ENCODE assay signal across 10 cellular contexts in genomic region chr9:129334744-129335080, GRCh38.
DNase-seq lines count a peak whose midpoint lies in the region; ATAC-seq and TF ChIP-seq lines count a peak whose summit lies in the region.
"Had no signal": no experiment of that assay in that cellular context is flagged by ENCODE, and none has a peak within 500 bp of the region (broad histone marks: within the 10 kb centered on the region; RNA-seq: fewer than 3 reads in every experiment).

No MANE protein-coding gene starts in this region.

- ATAC-seq in HCT116 = no peak
- peak; percentile 12 for ATAC-seq in left colon
- no peak for ATAC-seq in HG03571 (IDR thresholded peaks at IDR 0.05; ENCODE audit: unreplicated experiment)

- no peaks in the 10 kb centered on the region for H3K27me3 ChIP-seq in HCT116 (ENCODE audit: insufficient read depth, low read length)
- no peaks in the 10 kb centered on the region for H3K27me3 ChIP-seq in adrenal gland
- no peaks in the 10 kb centered on the region for H3K27me3 ChIP-seq in stomach

- no peaks in the 10 kb centered on the region for H4K20me1 ChIP-seq in HCT116 (ENCODE audit: insufficient read depth)

- RAD21 ChIA-PET in HCT116 (lab: Charles Lee; ENCODE audit: low non-redundant PET in 1 of 2, low total read pairs in 2 of 2, uncharacterized antibody in 2 of 2, unreplicated experiment in 2 of 2) = interaction anchor here (0.7 to 1.1 kb wide), 4 partner anchors 48 to 161 kb away, joined by 3 to 6 read pairs (median 4); no protein-coding TSS in a partner anchor

- no peak for TF ChIP-seq RAD21 in HCT116 (IDR thresholded peaks at IDR 0.05; ENCODE audit: low read depth)

- H3K79me2 ChIP-seq in HCT116 (ENCODE audit: insufficient read depth, low read length) = no peaks in the 10 kb centered on the region

- H3K27ac ChIP-seq in HCT116 (ENCODE audit: low read depth, low read length) (peak overlapping the region; percentile 100), adrenal gland (peak overlapping the region in 4 of 5 donors; percentile 76 to 96 (median 78)), stomach (peak overlapping the region; percentile 88 to 95 (median 89))

- intact Hi-C loops in HCT116 (cut with micrococcal nuclease) (loop anchor here (1.0 to 5.0 kb wide), 3 partner anchors 153 to 272 kb away; partner anchors contain the start of gene IER5L), adrenal gland (cut with DNase I) (no loop called here), left colon (cut with DNase I, micrococcal nuclease) (no loop called here), stomach (cut with DNase I; ENCODE audit: low total_unique reads) (no loop called here)

- no TSS peak for BruUV-seq in HCT116 (replicated peaks; lab: Mats Ljungman, UMichigan)

- H3K9me2 ChIP-seq in HCT116 (ENCODE audit: insufficient read depth) = no peaks in the 10 kb centered on the region

- no peak for DNase-seq in HCT116 (ENCODE audit: low read depth, low spot score)
- DNase-seq in adrenal gland = no peak
- DNase-seq in left colon = no peak
- no peak for DNase-seq in stomach
- no peak for DNase-seq in hepatic stellate cell (ENCODE audit: low spot score)
- no peak for DNase-seq in NCI-H446 (lab: John Stamatoyannopoulos, UW)
- no peak for DNase-seq in NCI-H2171 treated with DMSO at 0.1 percent for 48 hours (lab: John Stamatoyannopoulos, UW)
- DNase-seq: activated B cell treated with CpG ODN at 0.5 μM for 24 hours, NCI-H1105 had no signal

- TF ChIP-seq CTCF in HCT116 (IDR thresholded peaks at IDR 0.05 in 2 of 3, conservative IDR thresholded peaks at IDR 0.05 in 1 of 3; ENCODE audit: borderline replicate concordance in 1 of 3, insufficient read depth in 1 of 3, low read depth in 2 of 3, low read length in 2 of 3) = no peak
- no peak for TF ChIP-seq CTCF in adrenal gland (IDR thresholded peaks at IDR 0.05)
- TF ChIP-seq CTCF in stomach (IDR thresholded peaks at IDR 0.05) = no peak

- 0 to 67% (median 34%) methylated on average over 1 to 2 of the region's 2 CpGs for WGBS in adrenal gland, 4 donors
- WGBS in stomach, 5 donors = 27 to 48% (median 34%) methylated on average over 2 of the region's 2 CpGs

- H3K9me3 ChIP-seq in HCT116 (ENCODE audit: control insufficient read depth in 1 of 2, insufficient read depth in 1 of 2, low read depth in 1 of 2, low read length in 2 of 2) = peaks cover 0 to 18% of the 10 kb centered on the region in 2 experiments; a peak in 1 of 4 replicates
- peaks cover 0 to 10% (median 0%) of the 10 kb centered on the region in 3 donors for H3K9me3 ChIP-seq in adrenal gland (replicated peaks in 1 of 3)
- peaks cover 0 to 12% (median 8%) of the 10 kb centered on the region in 4 donors for H3K9me3 ChIP-seq in stomach

- H3K9ac ChIP-seq in HCT116 (ENCODE audit: low read length) = peak overlapping the region; percentile 76

- no peak overlapping the region for H2AFZ ChIP-seq in HCT116 (ENCODE audit: low read depth, low read length, poor library complexity, severe bottlenecking)

- CTCF ChIA-PET in HCT116 (lab: Charles Lee) = interaction anchor here (0.7 to 1.1 kb wide), 3 partner anchors 21 to 404 kb away, joined by 3 to 4 read pairs (median 3); no protein-coding TSS in a partner anchor

- peak; percentile 18 for TF ChIP-seq POLR2A in HCT116 (IDR thresholded peaks at IDR 0.05; ENCODE audit: borderline replicate concordance, extremely low read depth, insufficient read depth, insufficient read length)
- TF ChIP-seq POLR2A in adrenal gland (IDR thresholded peaks at IDR 0.05) = no peak
- TF ChIP-seq POLR2A in stomach (IDR thresholded peaks at IDR 0.05) = no peak

- H3K4me1 ChIP-seq in HCT116 (ENCODE audit: control insufficient read depth in 1 of 2, insufficient read depth in 2 of 2, low read length in 2 of 2) = peaks cover 54 to 74% of the 10 kb centered on the region in 2 experiments
- H3K4me1 ChIP-seq in adrenal gland (replicated peaks in 1 of 2) = peaks cover 26 to 42% of the 10 kb centered on the region in 2 donors
- H3K4me1 ChIP-seq in stomach = peaks cover 46 to 70% (median 60%) of the 10 kb centered on the region in 4 donors

- peak overlapping the region; percentile 89 for H3K4me2 ChIP-seq in HCT116 (ENCODE audit: low read length)

- H3K4me3 ChIP-seq in HCT116 (replicated peaks in 1 of 2; ENCODE audit: low read depth in 1 of 2, low read length in 2 of 2) = peak overlapping the region; percentile 44 to 52
- H3K4me3 ChIP-seq in adrenal gland = peak overlapping the region in 2 of 4 donors; percentile 4 to 8
- H3K4me3 ChIP-seq in stomach = peak overlapping the region in 3 of 4 donors; percentile 4 to 17 (median 5)

- TF ChIP-seq EP300 in stomach (IDR thresholded peaks at IDR 0.05) = no peak

- H3K36me3 ChIP-seq in HCT116 (ENCODE audit: control insufficient read depth in 1 of 2, insufficient read depth in 2 of 2, low read length in 2 of 2) (no peaks in the 10 kb centered on the region), adrenal gland (replicated peaks in 1 of 2) (no peaks in the 10 kb centered on the region), stomach (no peaks in the 10 kb centered on the region)

- POLR2A ChIA-PET in HCT116 (lab: Charles Lee) = interaction anchor here (0.7 to 3.6 kb wide), 20 partner anchors 9 to 292 kb away, joined by 3 to 28 read pairs (median 4); partner anchors contain the start of gene IER5L

TF ChIP-seq in HCT116, 20 proteins besides CTCF, POLR2A, EP300 and RAD21:
- TF ChIP-seq CEBPB (IDR thresholded peaks at IDR 0.05; ENCODE audit: low read depth) (no peak), ZFX (IDR thresholded peaks at IDR 0.05) (0 out of 2 replicates have a peak, but pooled peaks have one; percentile 16), TCF7L2 (IDR thresholded peaks at IDR 0.05; ENCODE audit: borderline replicate concordance, extremely low read depth, insufficient read depth, insufficient read length) (no peak)
